1 cellular context compared by ENCODE assay signal in the genomic region with DNA sequence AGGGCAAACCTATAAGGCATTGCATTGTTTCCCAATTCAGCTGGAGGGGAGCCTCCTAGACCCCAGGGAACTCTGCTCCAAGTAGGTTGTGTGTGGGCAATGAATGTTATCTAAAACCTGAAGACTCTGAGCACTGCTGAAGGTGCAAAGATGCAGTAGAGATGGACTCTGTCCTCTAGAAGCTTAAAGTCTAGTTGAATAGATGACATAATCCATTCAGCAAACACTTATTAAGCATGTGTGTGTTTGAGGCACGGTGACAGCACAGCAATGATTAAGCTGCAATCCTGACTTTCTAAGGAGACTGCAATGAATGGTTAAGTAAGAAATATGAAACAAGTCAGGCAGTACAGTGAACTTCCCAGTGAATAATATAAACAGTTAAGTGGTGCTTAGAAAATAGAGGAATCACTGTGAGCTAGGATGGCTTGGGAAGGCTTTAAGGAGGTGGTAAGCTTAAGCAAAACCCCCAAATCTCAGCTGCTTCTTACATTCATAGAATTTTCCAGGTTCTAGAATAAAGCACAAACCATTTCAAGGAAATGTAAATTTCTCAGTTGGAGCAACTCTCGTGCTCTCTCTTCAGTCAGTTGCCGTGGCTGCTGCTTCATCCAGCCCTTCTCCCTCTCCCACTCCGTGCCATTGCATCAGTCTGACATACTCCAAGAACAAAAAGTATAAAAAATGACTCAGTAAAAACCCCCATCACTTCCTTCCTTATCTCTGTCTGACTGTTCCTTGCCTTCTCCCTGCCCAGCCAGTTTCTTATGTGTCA.
TF ChIP-seq lines count a peak whose summit lies in the region.

No MANE protein-coding gene starts in this region.

TF ChIP-seq in HepG2, 621 proteins besides CTCF, POLR2A, EP300 and RAD21 (continued from another document and continues in another):
- TF ChIP-seq MAFK (conservative IDR thresholded peaks at IDR 0.05 in 1 of 2, IDR thresholded peaks at IDR 0.05 in 1 of 2; ENCODE audit: low read length in 2 of 2), result 0 out of 4 replicates have a peak, but pooled peaks of 1 of the 2 experiments have one; percentile 22
- TF ChIP-seq, protein P1, sequence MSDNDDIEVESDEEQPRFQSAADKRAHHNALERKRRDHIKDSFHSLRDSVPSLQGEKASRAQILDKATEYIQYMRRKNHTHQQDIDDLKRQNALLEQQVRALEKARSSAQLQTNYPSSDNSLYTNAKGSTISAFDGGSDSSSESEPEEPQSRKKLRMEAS (IDR thresholded peaks at IDR 0.05), result peak; percentile 46
- TF ChIP-seq HMG20B (CRISPR knock-in tag; conservative IDR thresholded peaks at IDR 0.05), result no peak
- TF ChIP-seq ARNT2 (CRISPR knock-in tag; IDR thresholded peaks at IDR 0.05; ENCODE audit: low read depth), result no peak
- TF ChIP-seq PHB2 (IDR thresholded peaks at IDR 0.05; ENCODE audit: partially characterized antibody), result no peak
- TF ChIP-seq KMT2A (CRISPR knock-in tag; IDR thresholded peaks at IDR 0.05), result peak; percentile 38; the same call in 1 of the 2 replicates
- 0 out of 2 replicates have a peak, but pooled peaks have one; percentile 20 for TF ChIP-seq DPF2 (CRISPR knock-in tag; IDR thresholded peaks at IDR 0.05; ENCODE audit: borderline replicate concordance, low read depth)
- TF ChIP-seq ZNF644 (CRISPR knock-in tag; IDR thresholded peaks at IDR 0.05; ENCODE audit: low read depth), result peak; percentile 55; the same call in 1 of the 2 replicates
- peak; percentile 29; the same call in 1 of the 2 replicates for TF ChIP-seq TCF7 (IDR thresholded peaks at IDR 0.05; ENCODE audit: low read depth)
- TF ChIP-seq, protein P2, sequence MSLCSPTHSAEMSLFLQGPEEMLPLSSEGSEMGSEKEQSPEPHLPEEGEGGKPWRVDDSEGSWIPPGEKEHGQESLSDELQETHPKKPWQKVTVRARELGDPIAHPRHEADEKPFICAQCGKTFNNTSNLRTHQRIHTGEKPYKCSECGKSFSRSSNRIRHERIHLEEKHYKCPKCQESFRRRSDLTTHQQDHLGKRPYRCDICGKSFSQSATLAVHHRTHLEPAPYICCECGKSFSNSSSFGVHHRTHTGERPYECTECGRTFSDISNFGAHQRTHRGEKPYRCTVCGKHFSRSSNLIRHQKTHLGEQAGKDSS (CRISPR knock-in tag; IDR thresholded peaks at IDR 0.05; ENCODE audit: borderline replicate concordance, low read depth), result peak; percentile 67; the same call in 1 of the 2 replicates
- peak; percentile 51; the same call in 1 of the 2 replicates for TF ChIP-seq NFKBIZ (CRISPR knock-in tag; IDR thresholded peaks at IDR 0.05)
- peak; percentile 83 for TF ChIP-seq ATF7 (IDR thresholded peaks at IDR 0.05)
- TF ChIP-seq ATF7 (CRISPR knock-in tag; IDR thresholded peaks at IDR 0.05), result no peak; the same call in 1 of the 2 replicates
- TF ChIP-seq BCL6 (CRISPR knock-in tag; IDR thresholded peaks at IDR 0.05), result peak; percentile 94
- peak; percentile 82; the same call in 1 of the 2 replicates for TF ChIP-seq ZNF331 (CRISPR knock-in tag; IDR thresholded peaks at IDR 0.05)
- TF ChIP-seq, protein P3, sequence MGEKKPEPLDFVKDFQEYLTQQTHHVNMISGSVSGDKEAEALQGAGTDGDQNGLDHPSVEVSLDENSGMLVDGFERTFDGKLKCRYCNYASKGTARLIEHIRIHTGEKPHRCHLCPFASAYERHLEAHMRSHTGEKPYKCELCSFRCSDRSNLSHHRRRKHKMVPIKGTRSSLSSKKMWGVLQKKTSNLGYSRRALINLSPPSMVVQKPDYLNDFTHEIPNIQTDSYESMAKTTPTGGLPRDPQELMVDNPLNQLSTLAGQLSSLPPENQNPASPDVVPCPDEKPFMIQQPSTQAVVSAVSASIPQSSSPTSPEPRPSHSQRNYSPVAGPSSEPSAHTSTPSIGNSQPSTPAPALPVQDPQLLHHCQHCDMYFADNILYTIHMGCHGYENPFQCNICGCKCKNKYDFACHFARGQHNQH (CRISPR knock-in tag; IDR thresholded peaks at IDR 0.05), result peak; percentile 69; the same call in 1 of the 2 replicates
- TF ChIP-seq KLF16 (CRISPR knock-in tag; IDR thresholded peaks at IDR 0.05), result peak in 1 of 2 experiments; percentile 42; a peak in 1 of 4 replicates
- peak; percentile 77 for TF ChIP-seq KDM6A (CRISPR knock-in tag; IDR thresholded peaks at IDR 0.05; ENCODE audit: low read depth)
- 0 out of 2 replicates have a peak, but pooled peaks have one; percentile 35 for TF ChIP-seq ZNF329 (CRISPR knock-in tag; IDR thresholded peaks at IDR 0.05; ENCODE audit: low read depth)
- peak; percentile 50; the same call in 1 of the 2 replicates for TF ChIP-seq ELF3 (CRISPR knock-in tag; IDR thresholded peaks at IDR 0.05)
- TF ChIP-seq MTA1 (CRISPR knock-in tag; IDR thresholded peaks at IDR 0.05; ENCODE audit: borderline replicate concordance), result no peak
- TF ChIP-seq ZNF264 (CRISPR knock-in tag; IDR thresholded peaks at IDR 0.05), result peak; percentile 35; the same call in 1 of the 2 replicates
- TF ChIP-seq ZNF343 (CRISPR knock-in tag; IDR thresholded peaks at IDR 0.05), result 0 out of 2 replicates have a peak, but pooled peaks have one; percentile 29
- peak; percentile 24; the same call in 1 of the 2 replicates for TF ChIP-seq STAG1 (CRISPR knock-in tag; IDR thresholded peaks at IDR 0.05)
- TF ChIP-seq, protein P4, sequence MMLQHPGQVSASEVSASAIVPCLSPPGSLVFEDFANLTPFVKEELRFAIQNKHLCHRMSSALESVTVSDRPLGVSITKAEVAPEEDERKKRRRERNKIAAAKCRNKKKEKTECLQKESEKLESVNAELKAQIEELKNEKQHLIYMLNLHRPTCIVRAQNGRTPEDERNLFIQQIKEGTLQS (CRISPR knock-in tag; IDR thresholded peaks at IDR 0.05), result peak; percentile 70; the same call in 1 of the 2 replicates
- peak; percentile 19; the same call in 1 of the 2 replicates for TF ChIP-seq SIX1 (CRISPR knock-in tag; IDR thresholded peaks at IDR 0.05; ENCODE audit: borderline replicate concordance)
- TF ChIP-seq KDM3A (CRISPR knock-in tag; IDR thresholded peaks at IDR 0.05; ENCODE audit: low read depth), result 0 out of 2 replicates have a peak, but pooled peaks have one; percentile 53
- TF ChIP-seq, protein P5, sequence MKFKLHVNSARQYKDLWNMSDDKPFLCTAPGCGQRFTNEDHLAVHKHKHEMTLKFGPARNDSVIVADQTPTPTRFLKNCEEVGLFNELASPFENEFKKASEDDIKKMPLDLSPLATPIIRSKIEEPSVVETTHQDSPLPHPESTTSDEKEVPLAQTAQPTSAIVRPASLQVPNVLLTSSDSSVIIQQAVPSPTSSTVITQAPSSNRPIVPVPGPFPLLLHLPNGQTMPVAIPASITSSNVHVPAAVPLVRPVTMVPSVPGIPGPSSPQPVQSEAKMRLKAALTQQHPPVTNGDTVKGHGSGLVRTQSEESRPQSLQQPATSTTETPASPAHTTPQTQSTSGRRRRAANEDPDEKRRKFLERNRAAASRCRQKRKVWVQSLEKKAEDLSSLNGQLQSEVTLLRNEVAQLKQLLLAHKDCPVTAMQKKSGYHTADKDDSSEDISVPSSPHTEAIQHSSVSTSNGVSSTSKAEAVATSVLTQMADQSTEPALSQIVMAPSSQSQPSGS (CRISPR knock-in tag; IDR thresholded peaks at IDR 0.05), result peak; percentile 98
- TF ChIP-seq, protein P6, sequence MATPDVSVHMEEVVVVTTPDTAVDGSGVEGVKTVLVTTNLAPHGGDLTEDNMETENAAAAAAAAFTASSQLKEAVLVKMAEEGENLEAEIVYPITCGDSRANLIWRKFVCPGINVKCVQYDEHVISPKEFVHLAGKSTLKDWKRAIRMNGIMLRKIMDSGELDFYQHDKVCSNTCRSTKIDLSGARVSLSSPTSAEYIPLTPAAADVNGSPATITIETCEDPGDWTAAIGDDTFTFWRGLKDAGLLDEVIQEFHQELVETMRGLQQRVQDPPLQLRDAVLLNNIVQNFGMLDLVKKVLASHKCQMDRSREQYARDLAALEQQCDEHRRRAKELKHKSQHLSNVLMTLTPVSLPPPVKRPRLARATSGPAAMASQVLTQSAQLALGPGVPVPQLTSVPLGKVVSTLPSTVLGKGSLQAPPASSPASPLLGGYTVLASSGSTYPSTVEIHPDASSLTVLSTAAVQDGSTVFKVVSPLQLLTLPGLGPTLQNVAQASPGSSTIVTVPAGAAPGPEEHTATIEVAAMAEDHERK (CRISPR knock-in tag; IDR thresholded peaks at IDR 0.05; ENCODE audit: low read depth), result no peak
- TF ChIP-seq KLF11 (CRISPR knock-in tag; IDR thresholded peaks at IDR 0.05), result peak; percentile 8; the same call in 1 of the 2 replicates
- TF ChIP-seq SMAD9 (CRISPR knock-in tag; IDR thresholded peaks at IDR 0.05), result no peak
- TF ChIP-seq JUN (CRISPR knock-in tag; IDR thresholded peaks at IDR 0.05), result 0 out of 2 replicates have a peak, but pooled peaks have one; percentile 70
- TF ChIP-seq NCOA2 (CRISPR knock-in tag; IDR thresholded peaks at IDR 0.05), result peak; percentile 69
- peak; percentile 59 for TF ChIP-seq TEAD3 (CRISPR knock-in tag; optimal IDR thresholded peaks at IDR 0.05; ENCODE audit: borderline replicate concordance)
- peak; percentile 72; the same call in 1 of the 2 replicates for TF ChIP-seq ZNF607 (CRISPR knock-in tag; IDR thresholded peaks at IDR 0.05; ENCODE audit: borderline replicate concordance)
- TF ChIP-seq, protein P7, sequence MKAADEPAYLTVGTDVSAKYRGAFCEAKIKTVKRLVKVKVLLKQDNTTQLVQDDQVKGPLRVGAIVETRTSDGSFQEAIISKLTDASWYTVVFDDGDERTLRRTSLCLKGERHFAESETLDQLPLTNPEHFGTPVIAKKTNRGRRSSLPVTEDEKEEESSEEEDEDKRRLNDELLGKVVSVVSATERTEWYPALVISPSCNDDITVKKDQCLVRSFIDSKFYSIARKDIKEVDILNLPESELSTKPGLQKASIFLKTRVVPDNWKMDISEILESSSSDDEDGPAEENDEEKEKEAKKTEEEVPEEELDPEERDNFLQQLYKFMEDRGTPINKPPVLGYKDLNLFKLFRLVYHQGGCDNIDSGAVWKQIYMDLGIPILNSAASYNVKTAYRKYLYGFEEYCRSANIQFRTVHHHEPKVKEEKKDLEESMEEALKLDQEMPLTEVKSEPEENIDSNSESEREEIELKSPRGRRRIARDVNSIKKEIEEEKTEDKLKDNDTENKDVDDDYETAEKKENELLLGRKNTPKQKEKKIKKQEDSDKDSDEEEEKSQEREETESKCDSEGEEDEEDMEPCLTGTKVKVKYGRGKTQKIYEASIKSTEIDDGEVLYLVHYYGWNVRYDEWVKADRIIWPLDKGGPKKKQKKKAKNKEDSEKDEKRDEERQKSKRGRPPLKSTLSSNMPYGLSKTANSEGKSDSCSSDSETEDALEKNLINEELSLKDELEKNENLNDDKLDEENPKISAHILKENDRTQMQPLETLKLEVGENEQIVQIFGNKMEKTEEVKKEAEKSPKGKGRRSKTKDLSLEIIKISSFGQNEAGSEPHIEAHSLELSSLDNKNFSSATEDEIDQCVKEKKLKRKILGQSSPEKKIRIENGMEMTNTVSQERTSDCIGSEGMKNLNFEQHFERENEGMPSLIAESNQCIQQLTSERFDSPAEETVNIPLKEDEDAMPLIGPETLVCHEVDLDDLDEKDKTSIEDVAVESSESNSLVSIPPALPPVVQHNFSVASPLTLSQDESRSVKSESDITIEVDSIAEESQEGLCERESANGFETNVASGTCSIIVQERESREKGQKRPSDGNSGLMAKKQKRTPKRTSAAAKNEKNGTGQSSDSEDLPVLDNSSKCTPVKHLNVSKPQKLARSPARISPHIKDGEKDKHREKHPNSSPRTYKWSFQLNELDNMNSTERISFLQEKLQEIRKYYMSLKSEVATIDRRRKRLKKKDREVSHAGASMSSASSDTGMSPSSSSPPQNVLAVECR (CRISPR knock-in tag; IDR thresholded peaks at IDR 0.05; ENCODE audit: borderline replicate concordance), result peak; percentile 58; the same call in 1 of the 2 replicates
- TF ChIP-seq FOXK1 (CRISPR knock-in tag; IDR thresholded peaks at IDR 0.05; ENCODE audit: borderline replicate concordance, low read depth), result 0 out of 2 replicates have a peak, but pooled peaks have one; percentile 26
- TF ChIP-seq ZNF543 (CRISPR knock-in tag; IDR thresholded peaks at IDR 0.05), result peak; percentile 47; the same call in 1 of the 2 replicates
- TF ChIP-seq, protein P8, sequence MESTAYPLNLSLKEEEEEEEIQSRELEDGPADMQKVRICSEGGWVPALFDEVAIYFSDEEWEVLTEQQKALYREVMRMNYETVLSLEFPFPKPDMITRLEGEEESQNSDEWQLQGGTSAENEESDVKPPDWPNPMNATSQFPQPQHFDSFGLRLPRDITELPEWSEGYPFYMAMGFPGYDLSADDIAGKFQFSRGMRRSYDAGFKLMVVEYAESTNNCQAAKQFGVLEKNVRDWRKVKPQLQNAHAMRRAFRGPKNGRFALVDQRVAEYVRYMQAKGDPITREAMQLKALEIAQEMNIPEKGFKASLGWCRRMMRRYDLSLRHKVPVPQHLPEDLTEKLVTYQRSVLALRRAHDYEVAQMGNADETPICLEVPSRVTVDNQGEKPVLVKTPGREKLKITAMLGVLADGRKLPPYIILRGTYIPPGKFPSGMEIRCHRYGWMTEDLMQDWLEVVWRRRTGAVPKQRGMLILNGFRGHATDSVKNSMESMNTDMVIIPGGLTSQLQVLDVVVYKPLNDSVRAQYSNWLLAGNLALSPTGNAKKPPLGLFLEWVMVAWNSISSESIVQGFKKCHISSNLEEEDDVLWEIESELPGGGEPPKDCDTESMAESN (CRISPR knock-in tag; conservative IDR thresholded peaks at IDR 0.05), result peak; percentile 97
- peak; percentile 99 for TF ChIP-seq HNF4A (CRISPR knock-in tag; IDR thresholded peaks at IDR 0.05)
- peak; percentile 77 for TF ChIP-seq TARDBP (CRISPR knock-in tag; IDR thresholded peaks at IDR 0.05)
- TF ChIP-seq NR2F2 (IDR thresholded peaks at IDR 0.05; ENCODE audit: borderline replicate concordance, low read depth), result 0 out of 2 replicates have a peak, but pooled peaks have one; percentile 11
- TF ChIP-seq GFI1 (CRISPR knock-in tag; IDR thresholded peaks at IDR 0.05; ENCODE audit: borderline replicate concordance), result peak; percentile 6; the same call in 1 of the 2 replicates
- 0 out of 2 replicates have a peak, but pooled peaks have one; percentile 52 for TF ChIP-seq ATF1 (CRISPR knock-in tag; IDR thresholded peaks at IDR 0.05)
- TF ChIP-seq CREM (IDR thresholded peaks at IDR 0.05), result peak; percentile 72
- TF ChIP-seq CREM (CRISPR knock-in tag; IDR thresholded peaks at IDR 0.05), result no peak
- TF ChIP-seq, protein P9, sequence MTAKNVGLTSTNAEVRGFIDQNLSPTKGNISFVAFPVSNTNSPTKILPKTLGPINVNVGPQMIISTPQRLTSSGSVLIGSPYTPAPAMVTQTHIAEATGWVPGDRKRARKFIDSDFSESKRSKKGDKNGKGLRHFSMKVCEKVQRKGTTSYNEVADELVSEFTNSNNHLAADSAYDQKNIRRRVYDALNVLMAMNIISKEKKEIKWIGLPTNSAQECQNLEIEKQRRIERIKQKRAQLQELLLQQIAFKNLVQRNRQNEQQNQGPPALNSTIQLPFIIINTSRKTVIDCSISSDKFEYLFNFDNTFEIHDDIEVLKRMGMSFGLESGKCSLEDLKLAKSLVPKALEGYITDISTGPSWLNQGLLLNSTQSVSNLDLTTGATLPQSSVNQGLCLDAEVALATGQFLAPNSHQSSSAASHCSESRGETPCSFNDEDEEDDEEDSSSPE (CRISPR knock-in tag; IDR thresholded peaks at IDR 0.05), result no peak
- no peak for TF ChIP-seq ZNF496 (CRISPR knock-in tag; IDR thresholded peaks at IDR 0.05; ENCODE audit: insufficient replicate concordance)
- no peak for TF ChIP-seq ZFY (CRISPR knock-in tag; IDR thresholded peaks at IDR 0.05)
- TF ChIP-seq GATAD2A (CRISPR knock-in tag; IDR thresholded peaks at IDR 0.05), result peak; percentile 98
- TF ChIP-seq SMYD3 (CRISPR knock-in tag; IDR thresholded peaks at IDR 0.05), result no peak
- TF ChIP-seq ZSCAN29 (CRISPR knock-in tag; conservative IDR thresholded peaks at IDR 0.05), result no peak
- TF ChIP-seq NFIB (CRISPR knock-in tag; IDR thresholded peaks at IDR 0.05; ENCODE audit: borderline replicate concordance), result no peak
